In genomic region chr14:72613196-72613974, GRCh38 we compare ENCODE assay signal across 10 cellular contexts.
A peak's percentile ranks its signal among the peaks of the same experiment; 100 is the strongest.
DNase-seq lines count a peak whose midpoint lies in the region; ATAC-seq and TF ChIP-seq lines count a peak whose summit lies in the region.
"Had no signal": no experiment of that assay in that cellular context is flagged by ENCODE, and none has a peak within 500 bp of the region (broad histone marks: within the 10 kb centered on the region; RNA-seq: fewer than 3 reads in every experiment).

No MANE protein-coding gene starts in this region.

- H3K4me1 Mint-ChIP-seq in activated CD8-positive, alpha-beta T cell treated with anti-CD3 and anti-CD28 coated beads, Interleukin-2, amount 10 ng/mL, durations not matched to agents 7 days and 5 days (ENCODE audit: low read depth) = peaks cover 8% of the 10 kb centered on the region
- no peaks in the 10 kb centered on the region for H3K4me1 Mint-ChIP-seq in activated CD8-positive, alpha-beta T cell treated with anti-CD3 and anti-CD28 coated beads for 36 hours (ENCODE audit: low read depth)
- peaks cover 32% of the 10 kb centered on the region for H3K4me1 Mint-ChIP-seq in type B pancreatic cell (ENCODE audit: unreplicated experiment)

- POLR2A ChIA-PET in activated CD8-positive, alpha-beta T cell treated with anti-CD3 and anti-CD28 coated beads, Interleukin-2, amount 10 ng/mL, durations not matched to agents 7 days and 5 days (lab: Charles Lee) = interaction anchor here (1.1 kb wide), 1 partner anchor 8 kb away, joined by 3 read pairs; no protein-coding TSS in a partner anchor
- POLR2A ChIA-PET in activated CD8-positive, alpha-beta T cell treated with anti-CD3 and anti-CD28 coated beads for 36 hours (lab: Charles Lee) = no interaction called here

- H3K27me3 ChIP-seq in colonic mucosa = no peaks in the 10 kb centered on the region
- H3K27me3 ChIP-seq: ascending aorta had no signal

- H3K9me3 Mint-ChIP-seq in activated CD8-positive, alpha-beta T cell treated with anti-CD3 and anti-CD28 coated beads, Interleukin-2, amount 10 ng/mL, durations not matched to agents 7 days and 5 days (ENCODE audit: insufficient read depth) = no peaks in the 10 kb centered on the region
- no peaks in the 10 kb centered on the region for H3K9me3 Mint-ChIP-seq in activated CD8-positive, alpha-beta T cell treated with anti-CD3 and anti-CD28 coated beads for 36 hours
- no peaks in the 10 kb centered on the region for H3K9me3 Mint-ChIP-seq in type B pancreatic cell
- H3K9me3 Mint-ChIP-seq: nephron progenitor cell had no signal

- H3K36me3 ChIP-seq in colonic mucosa = no peaks in the 10 kb centered on the region
- H3K36me3 ChIP-seq: ascending aorta had no signal

- TF ChIP-seq CTCF in activated CD8-positive, alpha-beta T cell treated with anti-CD3 and anti-CD28 coated beads for 36 hours (IDR thresholded peaks at IDR 0.05) = no peak
- TF ChIP-seq CTCF in colonic mucosa (IDR thresholded peaks at IDR 0.05) (no peak), type B pancreatic cell (conservative IDR thresholded peaks at IDR 0.05) (no peak)

- no peaks in the 10 kb centered on the region for H3K4me1 ChIP-seq in colonic mucosa

- intact Hi-C loops in activated CD8-positive, alpha-beta T cell treated with anti-CD3 and anti-CD28 coated beads for 36 hours (cut with micrococcal nuclease) = no loop called here
- intact Hi-C loops in colonic mucosa (cut with DNase I) = no loop called here

- ATAC-seq in activated CD8-positive, alpha-beta T cell treated with anti-CD3 and anti-CD28 coated beads, Interleukin-2, amount 10 ng/mL, durations not matched to agents 7 days and 5 days = no peak
- no peak for ATAC-seq in activated CD8-positive, alpha-beta T cell treated with anti-CD3 and anti-CD28 coated beads for 36 hours

- CTCF ChIA-PET in activated CD8-positive, alpha-beta T cell treated with anti-CD3 and anti-CD28 coated beads, Interleukin-2, amount 10 ng/mL, durations not matched to agents 7 days and 5 days (lab: Charles Lee) = no interaction called here
- CTCF ChIA-PET in activated CD8-positive, alpha-beta T cell treated with anti-CD3 and anti-CD28 coated beads for 36 hours (lab: Charles Lee) = no interaction called here

- H3K27me3 Mint-ChIP-seq in activated CD8-positive, alpha-beta T cell treated with anti-CD3 and anti-CD28 coated beads, Interleukin-2, amount 10 ng/mL, durations not matched to agents 7 days and 5 days (ENCODE audit: low read depth) = peaks cover 32% of the 10 kb centered on the region
- H3K27me3 Mint-ChIP-seq in activated CD8-positive, alpha-beta T cell treated with anti-CD3 and anti-CD28 coated beads for 36 hours = peaks cover 7% of the 10 kb centered on the region
- H3K27me3 Mint-ChIP-seq in type B pancreatic cell = peaks cover 4% of the 10 kb centered on the region

- H3K27ac ChIP-seq in colonic mucosa = no peak overlapping the region
- H3K27ac ChIP-seq: ascending aorta had no signal

- no peaks in the 10 kb centered on the region for H3K9me3 ChIP-seq in colonic mucosa
- H3K9me3 ChIP-seq: ascending aorta had no signal

- H3K9ac ChIP-seq in colonic mucosa (ENCODE audit: low read depth in 2 of 2, low read length in 2 of 2) = no peak overlapping the region

- no peak overlapping the region for H3K4me3 Mint-ChIP-seq in activated CD8-positive, alpha-beta T cell treated with anti-CD3 and anti-CD28 coated beads, Interleukin-2, amount 10 ng/mL, durations not matched to agents 7 days and 5 days
- no peak overlapping the region for H3K4me3 Mint-ChIP-seq in activated CD8-positive, alpha-beta T cell treated with anti-CD3 and anti-CD28 coated beads for 36 hours
- no peak overlapping the region for H3K4me3 Mint-ChIP-seq in type B pancreatic cell
- H3K4me3 Mint-ChIP-seq: nephron progenitor cell had no signal

- no peaks in the 10 kb centered on the region for H3K36me3 Mint-ChIP-seq in activated CD8-positive, alpha-beta T cell treated with anti-CD3 and anti-CD28 coated beads, Interleukin-2, amount 10 ng/mL, durations not matched to agents 7 days and 5 days (ENCODE audit: low read depth)
- H3K36me3 Mint-ChIP-seq in activated CD8-positive, alpha-beta T cell treated with anti-CD3 and anti-CD28 coated beads for 36 hours (ENCODE audit: low read depth) = no peaks in the 10 kb centered on the region
- H3K36me3 Mint-ChIP-seq in type B pancreatic cell = no peaks in the 10 kb centered on the region

- peak; percentile 9 for DNase-seq in activated CD8-positive, alpha-beta T cell treated with anti-CD3 and anti-CD28 coated beads, Interleukin-2, amount 10 ng/mL, durations not matched to agents 7 days and 5 days
- no peak for DNase-seq in activated CD8-positive, alpha-beta T cell treated with anti-CD3 and anti-CD28 coated beads for 36 hours
- DNase-seq in colonic mucosa = peak; percentile 22
- DNase-seq in left kidney (ENCODE audit: low read depth, low spot score) = peak; percentile 41
- peak; percentile 63 for DNase-seq in type B pancreatic cell (ENCODE audit: extremely low spot score, unreplicated experiment)
- DNase-seq in cerebellum (ENCODE audit: low spot score) = no peak
- no peak for DNase-seq in activated naive CD4-positive, alpha-beta T cell treated with Interleukin-2 at 50 U/mL for 16 hours
- DNase-seq in DMS53 (lab: John Stamatoyannopoulos, UW) = no peak
- DNase-seq: nephron progenitor cell had no signal

- no peak overlapping the region for H3K27ac Mint-ChIP-seq in activated CD8-positive, alpha-beta T cell treated with anti-CD3 and anti-CD28 coated beads, Interleukin-2, amount 10 ng/mL, durations not matched to agents 7 days and 5 days
- no peak overlapping the region for H3K27ac Mint-ChIP-seq in activated CD8-positive, alpha-beta T cell treated with anti-CD3 and anti-CD28 coated beads for 36 hours
- peak overlapping the region; percentile 43 for H3K27ac Mint-ChIP-seq in type B pancreatic cell

- no peak overlapping the region for H3K4me3 ChIP-seq in colonic mucosa
- H3K4me3 ChIP-seq: ascending aorta had no signal

Comparison
In these comparisons a context has a peak if more than half of its experiments do, and no peak if none do; other contexts are left out.
1. DNase-seq: peak in activated CD8-positive, alpha-beta T cell treated with anti-CD3 and anti-CD28 coated beads, Interleukin-2, amount 10 ng/mL, durations not matched to agents 7 days and 5 days (single experiment), colonic mucosa (single experiment), left kidney (single experiment) and type B pancreatic cell (single experiment); none in activated CD8-positive, alpha-beta T cell treated with anti-CD3 and anti-CD28 coated beads for 36 hours (single experiment), cerebellum (single experiment), activated naive CD4-positive, alpha-beta T cell treated with Interleukin-2 at 50 U/mL for 16 hours (single experiment) and DMS53 (single experiment).